ENCODE assay signal across 22 cellular contexts in genomic region chr2:72003796-72004195, GRCh38.
"Had no signal": no experiment of that assay in that cellular context is flagged by ENCODE, and none has a peak within 500 bp of the region (broad histone marks: within the 10 kb centered on the region; RNA-seq: fewer than 3 reads in every experiment).

No MANE protein-coding gene starts in this region.

- DNase-seq: activated CD4-positive, alpha-beta T cell treated with anti-CD3 and anti-CD28 coated beads for 1 hour; activated CD4-positive, alpha-beta T cell treated with anti-CD3 and anti-CD28 coated beads, Interleukin-2, amount 50 U/mL, for 1 hour; activated CD8-positive, alpha-beta memory T cell treated with anti-CD3 and anti-CD28 coated beads, Interleukin-2, amount 10 ng/mL, durations not matched to agents 7 days and 5 days; activated CD8-positive, alpha-beta T cell treated with anti-CD3 and anti-CD28 coated beads, Interleukin-2, amount 10 ng/mL, durations not matched to agents 7 days and 5 days; activated T-cell treated with anti-CD3 and anti-CD28 coated beads, Interleukin-2, amount 50 U/mL, for 48 hours; central memory CD4-positive, alpha-beta T cell; dermis blood vessel endothelial cell; effector memory CD4-positive, alpha-beta T cell; erythroblast; gastrocnemius medialis; glutamatergic neuron; hippocampal formation; left ventricle myocardium inferior; naive B cell; nephron progenitor cell; pancreas; psoas muscle; stimulated activated CD4-positive, alpha-beta T cell treated with anti-CD3 and anti-CD28 coated beads, Interleukin-1b, Interleukin-23, amount 100 ng/mL, for 48 hours; stimulated activated CD4-positive, alpha-beta T cell treated with anti-CD3 and anti-CD28 coated beads, Interleukin-4, amount 100 ng/mL, for 4 hours; stimulated activated naive B cell treated with anti-CD40 and anti-IgM and Interleukin-4, amounts not matched to agents 10 μg/mL and 1 μg/mL and 100 μg/mL, for 72 hours; stomach; T-helper 17 cell had no signal
